20 cellular contexts compared by ENCODE assay signal in the genomic region with DNA sequence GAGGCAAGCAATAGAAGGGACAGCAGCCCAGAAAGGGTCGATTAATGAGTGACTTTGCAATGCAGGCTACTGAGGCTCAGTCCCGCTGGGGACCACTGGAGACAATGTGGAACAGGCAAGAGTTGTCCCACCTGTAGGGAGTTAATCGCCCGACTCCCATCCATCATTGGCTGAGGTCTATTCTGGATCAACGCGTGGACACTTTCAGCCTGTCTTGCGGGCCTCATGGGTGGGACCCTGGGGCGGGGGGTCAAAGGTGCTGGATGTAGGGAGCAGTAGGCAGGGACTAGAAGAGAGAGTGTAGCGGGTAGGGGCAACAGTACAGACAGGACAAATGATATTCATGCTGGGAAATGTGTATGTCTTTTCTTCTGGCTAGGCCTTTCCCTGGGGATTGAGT. TPM values are rescaled to one million over a fixed set of nuclear protein-coding genes. Genes with fewer than 3 reads are reported as not detected.
A peak's percentile ranks its signal among the peaks of the same experiment; 100 is the strongest.
DNase-seq lines count a peak whose midpoint lies in the region; ATAC-seq and TF ChIP-seq lines count a peak whose summit lies in the region.
"Had no signal": no experiment of that assay in that cellular context is flagged by ENCODE, and none has a peak within 500 bp of the region (broad histone marks: within the 10 kb centered on the region; RNA-seq: fewer than 3 reads in every experiment).

No MANE protein-coding gene starts in this region.

- no peak for ATAC-seq in Right ventricle myocardium inferior
- no peak for ATAC-seq in GM18511 (IDR thresholded peaks at IDR 0.05; ENCODE audit: unreplicated experiment)
- ATAC-seq: CD8-positive, alpha-beta T cell; HCT116 had no signal

- intact Hi-C loops in cardiac septum (cut with DNase I) (no loop called here), Right ventricle myocardium inferior (cut with DNase I) (no loop called here)

- peaks cover 6% of the 10 kb centered on the region for H3K9me3 Mint-ChIP-seq in osteocyte (ENCODE audit: unreplicated experiment)

- DNase-seq in cardiac septum (ENCODE audit: low spot score) (peak; percentile 47), Right ventricle myocardium inferior (ENCODE audit: missing footprints) (no peak), ecto neural progenitor cell (ENCODE audit: low spot score) (peak; percentile 31), osteocyte (ENCODE audit: extremely low spot score, unreplicated experiment) (peak; percentile 77), ureter (ENCODE audit: low spot score) (peak; percentile 20), hippocampal formation (lab: John Stamatoyannopoulos, UW) (no peak), SIG-M5 (lab: John Stamatoyannopoulos, UW) (no peak)
- DNase-seq: Caco-2, KBM-7, MG63, NCI-H1105 treated with DMSO at 0.1 percent for 48 hours, NCI-H146, NCI-H1930, NCI-H2107, NCI-H524, NCI-H774 had no signal

- H3K4me3 Mint-ChIP-seq in osteocyte (ENCODE audit: unreplicated experiment): no peak overlapping the region
- H3K4me3 Mint-ChIP-seq: B cell; CD8-positive, alpha-beta T cell had no signal

- H3K27ac Mint-ChIP-seq in osteocyte (ENCODE audit: unreplicated experiment): no peak overlapping the region
- H3K27ac Mint-ChIP-seq: B cell; CD8-positive, alpha-beta T cell had no signal

- H3K36me3 Mint-ChIP-seq in osteocyte (ENCODE audit: unreplicated experiment): no peaks in the 10 kb centered on the region

- TF ChIP-seq CTCF in osteocyte (IDR thresholded peaks at IDR 0.05): no peak

- H3K27me3 Mint-ChIP-seq in osteocyte (ENCODE audit: unreplicated experiment): no peaks in the 10 kb centered on the region

- peaks cover 16% of the 10 kb centered on the region for H3K4me1 Mint-ChIP-seq in osteocyte (ENCODE audit: unreplicated experiment)
- H3K4me1 Mint-ChIP-seq: B cell had no signal

RNA-seq across cellular contexts. Expression of a gene that starts 6.1 kb away (rescaled TPM):
- total RNA-seq in cardiac septum (93.0 TPM), Right ventricle myocardium inferior (52.4 TPM), osteocyte (42.5 and 44.7 TPM in 2 replicates), ureter (29.1 TPM)

RNA-seq across cellular contexts. Expression of a gene that starts 12.8 kb away (rescaled TPM):
- 147 TPM for total RNA-seq in cardiac septum
- 164 TPM for total RNA-seq in Right ventricle myocardium inferior
- 1.5 and 2.6 TPM in 2 replicates for total RNA-seq in osteocyte
- 62.6 TPM for total RNA-seq in ureter

RNA-seq across cellular contexts. Expression of a gene that starts 42.2 kb away (rescaled TPM):
- total RNA-seq in cardiac septum (9.3 TPM), Right ventricle myocardium inferior (10.7 TPM), osteocyte (25.8 and 30.0 TPM in 2 replicates), ureter (9.4 TPM)

RNA-seq across cellular contexts. Expression of a gene that starts 42.3 kb away (rescaled TPM):
- total RNA-seq in cardiac septum (245 TPM), Right ventricle myocardium inferior (187 TPM), osteocyte (167 and 170 TPM in 2 replicates), ureter (191 TPM)

RNA-seq across cellular contexts. Expression of a gene that starts 50.8 kb away (rescaled TPM):
- total RNA-seq in cardiac septum (0.30 TPM), Right ventricle myocardium inferior (0.16 TPM), osteocyte (not detected in 2 replicates), ureter (0.60 TPM)
- total RNA-seq: B cell; CD8-positive, alpha-beta T cell had no signal

Comparison
In these comparisons a context has a peak if more than half of its experiments do, and no peak if none do; other contexts are left out.
1. DNase-seq: peak in cardiac septum (single experiment), ecto neural progenitor cell (single experiment), osteocyte (single experiment) and ureter (single experiment); none in Right ventricle myocardium inferior (single experiment), hippocampal formation (0 of 2) and SIG-M5 (single experiment).
2. RNA of a gene that starts 12.8 kb away (total RNA-seq): 164 TPM in Right ventricle myocardium inferior (single experiment), 147 TPM in cardiac septum (single experiment) and 62.6 TPM in ureter (single experiment); 1.5 to 2.6 TPM in osteocyte; every median in the first group is over 10 times any median in the second.